ENCODE assay signal across 8 cellular contexts in genomic region chr12:121535150-121536057, GRCh38. TPM values are rescaled to one million over a fixed set of nuclear protein-coding genes. Genes with fewer than 3 reads are reported as not detected.
DNase-seq lines count a peak whose midpoint lies in the region; ATAC-seq and TF ChIP-seq lines count a peak whose summit lies in the region.

No MANE protein-coding gene starts in this region.

- TF ChIP-seq POLR2A in GM18505 (IDR thresholded peaks at IDR 0.05; ENCODE audit: borderline replicate concordance, extremely low read depth, insufficient read depth, insufficient read length): no peak

- H3K27ac Mint-ChIP-seq in neural crest cell (ENCODE audit: unreplicated experiment): no peak overlapping the region

- H3K27me3 ChIP-seq in BLaER1 treated with 17β-estradiol and CSF1 and Interleukin-3, amounts not matched to agents 10 nM and 100 nM: no peaks in the 10 kb centered on the region; a peak in 2 of 22 replicates
- no peaks in the 10 kb centered on the region for H3K27me3 ChIP-seq in MM.1S (replicated peaks; ENCODE audit: insufficient read depth, low read length)
- H3K27me3 ChIP-seq in effector memory CD4-positive, alpha-beta T cell (replicated peaks; ENCODE audit: control insufficient read depth, insufficient read depth, low read length, poor library complexity, severe bottlenecking): no peaks in the 10 kb centered on the region

- H3K79me2 ChIP-seq in MM.1S (ENCODE audit: low read length): peaks cover 8% of the 10 kb centered on the region; the same call in 1 of the 2 replicates

- no peaks in the 10 kb centered on the region for H3K9me3 Mint-ChIP-seq in neural crest cell

- peak overlapping the region in 7 of 10 experiments; percentile 0 to 69 (median 15); a peak in 6 of 20 replicates for H3K4me3 ChIP-seq in BLaER1 treated with 17β-estradiol and CSF1 and Interleukin-3, amounts not matched to agents 10 nM and 100 nM
- H3K4me3 ChIP-seq in MM.1S (ENCODE audit: low read length): peak overlapping the region; percentile 76
- no peak overlapping the region for H3K4me3 ChIP-seq in effector memory CD4-positive, alpha-beta T cell (ENCODE audit: insufficient read depth, low read depth, low read length, poor library complexity, severe bottlenecking)

- DNase-seq in MM.1S (peak; percentile 6), neural crest cell (ENCODE audit: low read depth, low spot score) (no peak), activated gamma-delta T cell (lab: John Stamatoyannopoulos, UW) (no peak), epidermal melanocyte (ENCODE audit: insufficient read length, low spot score) (no peak), globus pallidus (ENCODE audit: low spot score) (no peak)
- no peak for DNase-seq in effector memory CD4-positive, alpha-beta T cell

- peak overlapping the region in 9 of 11 experiments; percentile 73 to 86 (median 81); a peak in 18 of 22 replicates for H3K27ac ChIP-seq in BLaER1 treated with 17β-estradiol and CSF1 and Interleukin-3, amounts not matched to agents 10 nM and 100 nM
- peak overlapping the region; percentile 97 for H3K27ac ChIP-seq in MM.1S (ENCODE audit: low read length)
- H3K27ac ChIP-seq in effector memory CD4-positive, alpha-beta T cell (ENCODE audit: insufficient read depth, low read length, poor library complexity, severe bottlenecking): peak overlapping the region; percentile 87

- H3K27me3 Mint-ChIP-seq in neural crest cell (ENCODE audit: low read depth): no peaks in the 10 kb centered on the region

- H3K9me3 ChIP-seq in BLaER1 treated with 17β-estradiol and CSF1 and Interleukin-3, amounts not matched to agents 10 nM and 100 nM (replicated peaks in 1 of 11): no peaks in the 10 kb centered on the region
- no peaks in the 10 kb centered on the region for H3K9me3 ChIP-seq in MM.1S (replicated peaks; ENCODE audit: insufficient read depth, low read length)
- H3K9me3 ChIP-seq in effector memory CD4-positive, alpha-beta T cell (ENCODE audit: control insufficient read depth, low read length): no peaks in the 10 kb centered on the region

- H3K9ac ChIP-seq in BLaER1 treated with 17β-estradiol and CSF1 and Interleukin-3, amounts not matched to agents 10 nM and 100 nM: peak overlapping the region in 10 of 11 experiments; percentile 67 to 84 (median 82); a peak in 17 of 22 replicates
- peak overlapping the region; percentile 81 for H3K9ac ChIP-seq in MM.1S (ENCODE audit: low read length)

- H3K4me2 ChIP-seq in BLaER1 treated with 17β-estradiol and CSF1 and Interleukin-3, amounts not matched to agents 10 nM and 100 nM: peak overlapping the region; percentile 98 to 100 (median 100)
- peak overlapping the region; percentile 85 for H3K4me2 ChIP-seq in MM.1S (ENCODE audit: low read depth, low read length)

- H3K9me2 ChIP-seq in MM.1S (replicated peaks; ENCODE audit: insufficient read depth, low read length): no peaks in the 10 kb centered on the region

- peaks cover 11% of the 10 kb centered on the region; the same call in 1 of the 2 replicates for H3F3A ChIP-seq in MM.1S (ENCODE audit: insufficient read depth, low read length)

- peaks cover 3% of the 10 kb centered on the region for H3K36me3 Mint-ChIP-seq in neural crest cell (ENCODE audit: low read depth)

- ATAC-seq in GM18505 (IDR thresholded peaks at IDR 0.05; ENCODE audit: unreplicated experiment): no peak

- H3K4me1 Mint-ChIP-seq in neural crest cell: peaks cover 50% of the 10 kb centered on the region

- no peak for TF ChIP-seq CTCF in MM.1S (IDR thresholded peaks at IDR 0.05; ENCODE audit: low read length)
- no peak for TF ChIP-seq CTCF in neural crest cell (conservative IDR thresholded peaks at IDR 0.05)

- H4K20me1 ChIP-seq in BLaER1 treated with 17β-estradiol and CSF1 and Interleukin-3, amounts not matched to agents 10 nM and 100 nM: peaks cover 0 to 63% (median 6%) of the 10 kb centered on the region in 11 experiments; a peak in 8 of 22 replicates
- H4K20me1 ChIP-seq in MM.1S (ENCODE audit: insufficient read depth, low read length): no peaks in the 10 kb centered on the region

- peaks cover 57 to 86% (median 75%) of the 10 kb centered on the region in 10 experiments for H3K4me1 ChIP-seq in BLaER1 treated with 17β-estradiol and CSF1 and Interleukin-3, amounts not matched to agents 10 nM and 100 nM
- 0 out of 2 replicates have a peak, but pooled peaks cover 6% of the 10 kb centered on the region for H3K4me1 ChIP-seq in MM.1S (ENCODE audit: low read length)
- H3K4me1 ChIP-seq in effector memory CD4-positive, alpha-beta T cell (ENCODE audit: control insufficient read depth, insufficient read depth, low read length, poor library complexity, severe bottlenecking): peaks cover 49% of the 10 kb centered on the region

- H3K4me3 Mint-ChIP-seq in neural crest cell: peak overlapping the region; percentile 68

- peak overlapping the region; percentile 61 for H2AFZ ChIP-seq in MM.1S (ENCODE audit: low read length)

- H3K36me3 ChIP-seq in BLaER1 treated with 17β-estradiol and CSF1 and Interleukin-3, amounts not matched to agents 10 nM and 100 nM: peaks cover 9 to 39% (median 24%) of the 10 kb centered on the region in 11 experiments; a peak in 20 of 22 replicates
- no peaks in the 10 kb centered on the region for H3K36me3 ChIP-seq in MM.1S (replicated peaks; ENCODE audit: insufficient read depth, low read length)
- H3K36me3 ChIP-seq in effector memory CD4-positive, alpha-beta T cell (ENCODE audit: control insufficient read depth, insufficient read depth, low read length): peaks cover 18% of the 10 kb centered on the region

RNA-seq across cellular contexts. Expression of gene KDM2B, which starts 45.4 kb away (rescaled TPM):
- total RNA-seq in neural crest cell: 79.2 and 85.6 TPM in 2 replicates
